ENCODE assay signal across 8 cellular contexts in the genomic region with DNA sequence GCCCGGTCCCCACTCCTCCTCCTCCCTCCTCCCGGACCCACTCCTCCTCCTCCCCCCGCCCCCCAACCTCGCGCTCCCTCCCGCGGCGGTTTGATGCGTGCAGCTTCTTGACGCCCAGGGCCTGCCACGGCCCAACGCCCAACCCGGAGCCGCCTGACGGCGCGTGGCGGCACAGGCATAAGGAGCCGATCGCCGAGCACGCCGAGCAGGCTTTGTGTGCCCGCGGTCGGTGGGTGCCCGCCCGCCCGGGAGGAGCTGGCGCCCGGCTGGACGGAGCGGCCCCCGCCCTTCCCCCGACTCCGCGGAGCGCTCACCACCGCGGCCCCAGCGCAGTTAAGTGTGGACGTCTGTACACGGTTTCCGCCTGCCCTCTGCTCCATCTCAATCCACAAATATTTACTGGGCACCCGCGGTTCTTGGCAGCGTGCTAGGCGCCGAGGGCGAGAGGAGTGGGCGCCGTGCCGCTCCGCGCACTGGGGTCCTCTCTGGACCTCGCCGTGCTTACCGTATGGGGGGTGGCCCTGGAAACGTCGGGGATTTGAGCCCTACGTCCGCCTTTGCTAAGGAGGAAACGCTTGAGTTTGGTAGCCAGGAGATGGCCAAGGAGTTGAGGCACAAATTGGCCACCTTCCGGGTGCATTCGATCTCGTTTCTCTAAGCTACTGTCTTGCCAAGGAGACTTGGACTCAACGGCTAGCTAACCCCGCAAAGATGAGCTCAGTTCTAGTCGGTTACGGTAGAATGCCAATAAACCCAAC. TPM values are rescaled to one million over a fixed set of nuclear protein-coding genes. Genes with fewer than 3 reads are reported as not detected.
DNase-seq lines count a peak whose midpoint lies in the region; TF ChIP-seq lines count a peak whose summit lies in the region.

No MANE protein-coding gene starts in this region.

- H3K36me3 Mint-ChIP-seq in nephron (ENCODE audit: low read depth) = no peaks in the 10 kb centered on the region

- peaks cover 68% of the 10 kb centered on the region for H3K79me2 ChIP-seq in DOHH2 (ENCODE audit: control insufficient read depth, low read length)

- no peaks in the 10 kb centered on the region for H3K9me2 ChIP-seq in DOHH2 (replicated peaks; ENCODE audit: control insufficient read depth, low read length)

- peak; percentile 62 for TF ChIP-seq POLR2A in Raji (IDR thresholded peaks at IDR 0.05; ENCODE audit: insufficient read depth, low read depth, low read length)

- TF ChIP-seq CTCF in DOHH2 (IDR thresholded peaks at IDR 0.05; ENCODE audit: low read depth, low read length, poor library complexity, severe bottlenecking) (no peak), fibroblast of the aortic adventitia (IDR thresholded peaks at IDR 0.05; ENCODE audit: insufficient read depth, low read length) (no peak), nephron (IDR thresholded peaks at IDR 0.05; ENCODE audit: unreplicated experiment in 3 of 3) (no peak)

- no peaks in the 10 kb centered on the region for H3K27me3 Mint-ChIP-seq in nephron (ENCODE audit: low read depth)

- H3K4me2 ChIP-seq in DOHH2 (ENCODE audit: low read length) = peak overlapping the region; percentile 77

- DNase-seq in GOT3 (lab: John Stamatoyannopoulos, UW) (peak; percentile 86), M059J (ENCODE audit: low read depth) (peak; percentile 95), fibroblast of the aortic adventitia (ENCODE audit: low read depth) (peak; percentile 93)
- peak; percentile 99 for DNase-seq in activated effector memory CD4-positive, alpha-beta T cell treated with anti-CD3 and anti-CD28 coated beads, Interleukin-2, amount 50 U/mL, for 16 hours
- peak; percentile 99 for DNase-seq in stimulated activated naive CD4-positive, alpha-beta T cell treated with Interleukin-2 at 50 U/mL for 16 hours (lab: John Stamatoyannopoulos, UW)

- peaks cover 15% of the 10 kb centered on the region; the same call in 1 of the 2 replicates for H4K20me1 ChIP-seq in DOHH2 (ENCODE audit: control insufficient read depth, insufficient read depth, low read depth, low read length)

- H3K4me3 ChIP-seq in DOHH2 (ENCODE audit: low read length) = peak overlapping the region; percentile 97
- H3K4me3 ChIP-seq in fibroblast of the aortic adventitia (ENCODE audit: low read depth, low read length) = peak overlapping the region; percentile 93

- H3K27ac ChIP-seq in DOHH2 (ENCODE audit: low read depth, low read length) = peak overlapping the region; percentile 79

- H3K4me1 Mint-ChIP-seq in nephron = peaks cover 61% of the 10 kb centered on the region

- H3K36me3 ChIP-seq in DOHH2 (ENCODE audit: control insufficient read depth, low read length) = peaks cover 44% of the 10 kb centered on the region

- no peaks in the 10 kb centered on the region for H3K9me3 Mint-ChIP-seq in nephron

- H3K4me1 ChIP-seq in DOHH2 (ENCODE audit: control insufficient read depth, low read length) = peaks cover 49% of the 10 kb centered on the region

- no peaks in the 10 kb centered on the region for H3K9me3 ChIP-seq in DOHH2 (ENCODE audit: control insufficient read depth, insufficient read depth, low read length)

- H3F3A ChIP-seq in DOHH2 (ENCODE audit: control insufficient read depth, insufficient read depth) = 0 out of 2 replicates have a peak, but pooled peaks cover 7% of the 10 kb centered on the region

- peak overlapping the region; percentile 96 to 98 (median 97) for H3K4me3 Mint-ChIP-seq in nephron

- peak overlapping the region; percentile 92 to 97 (median 95) for H3K27ac Mint-ChIP-seq in nephron

- no peaks in the 10 kb centered on the region for H3K27me3 ChIP-seq in DOHH2 (ENCODE audit: control insufficient read depth, low read length)

RNA-seq across cellular contexts. Expression of gene HDGF, which starts 0.4 kb away (rescaled TPM):
- total RNA-seq in M059J (2014; rRNA removed; shearing (Covaris generic)) = 211 and 264 TPM in 2 replicates
- 146 and 299 TPM in 2 replicates for total RNA-seq in fibroblast of the aortic adventitia (ENCODE audit: low replicate concordance)

RNA-seq across cellular contexts. Expression of gene MRPL24, which starts 11.0 kb away (rescaled TPM):
- 48.1 and 61.7 TPM in 2 replicates for total RNA-seq in M059J (2014; rRNA removed; shearing (Covaris generic))
- 19.0 and 42.8 TPM in 2 replicates for total RNA-seq in fibroblast of the aortic adventitia (ENCODE audit: low replicate concordance)

RNA-seq across cellular contexts. Expression of gene PRCC, which starts 15.4 kb away (rescaled TPM):
- total RNA-seq in M059J (2014; rRNA removed; shearing (Covaris generic)) = 38.4 and 41.9 TPM in 2 replicates
- 28.3 and 33.8 TPM in 2 replicates for total RNA-seq in fibroblast of the aortic adventitia (ENCODE audit: low replicate concordance)

RNA-seq across cellular contexts. Expression of gene ISG20L2, which starts 23.3 kb away (rescaled TPM):
- total RNA-seq in M059J (2014; rRNA removed; shearing (Covaris generic)) = 27.0 and 27.8 TPM in 2 replicates
- 9.9 and 27.4 TPM in 2 replicates for total RNA-seq in fibroblast of the aortic adventitia (ENCODE audit: low replicate concordance)

RNA-seq across cellular contexts. Expression of gene METTL25B, which starts 23.6 kb away (rescaled TPM):
- 12.2 and 23.3 TPM in 2 replicates for total RNA-seq in M059J (2014; rRNA removed; shearing (Covaris generic))
- 4.1 and 10.9 TPM in 2 replicates for total RNA-seq in fibroblast of the aortic adventitia (ENCODE audit: low replicate concordance)

Comparison
In these comparisons a context has a peak if more than half of its experiments do, and no peak if none do; other contexts are left out.
1. Peak in every context shown above with its lines: DNase-seq, H3K4me3 ChIP-seq and H3K27ac ChIP-seq.